19 cellular contexts compared by ENCODE assay signal in the genomic region with DNA sequence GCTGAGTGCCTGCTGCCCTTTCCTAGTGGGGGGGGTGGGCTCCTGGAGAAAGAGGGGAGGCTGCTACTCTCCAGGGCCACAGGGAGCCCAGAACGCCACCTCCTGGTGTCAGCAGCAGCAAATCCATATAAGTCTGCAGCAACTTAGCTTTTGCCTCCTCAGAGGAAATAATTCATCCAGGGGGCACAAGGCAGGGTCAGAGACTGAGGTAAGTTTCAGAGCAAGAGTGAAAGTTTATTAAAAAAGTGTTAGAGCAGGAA. TPM values are rescaled to one million over a fixed set of nuclear protein-coding genes. Genes with fewer than 3 reads are reported as not detected.
"Had no signal": no experiment of that assay in that cellular context is flagged by ENCODE, and none has a peak within 500 bp of the region (broad histone marks: within the 10 kb centered on the region; RNA-seq: fewer than 3 reads in every experiment).

No MANE protein-coding gene starts in this region.

- H3K9me3 Mint-ChIP-seq: activated CD4-positive, alpha-beta memory T cell treated with anti-CD3 and anti-CD28 coated beads, Interleukin-2, amount 10 ng/mL, durations not matched to agents 7 days and 5 days; activated naive CD4-positive, alpha-beta T cell treated with anti-CD3 and anti-CD28 coated beads, Interleukin-2, amount 50 U/mL, for 24 hours; activated T-cell treated with anti-CD3 and anti-CD28 coated beads, Interleukin-2, amount 50 U/mL, for 24 hours; mesothelial cell of epicardium had no signal

- H3K4me3 ChIP-seq: adrenal gland, cardiac muscle cell, gastrocnemius medialis, heart left ventricle, lower lobe of right lung, ovary, sigmoid colon, spleen, stomach, thoracic aorta had no signal

- H3K27me3 Mint-ChIP-seq: activated naive CD4-positive, alpha-beta T cell treated with anti-CD3 and anti-CD28 coated beads, Interleukin-2, amount 50 U/mL, for 24 hours; activated T-cell treated with anti-CD3 and anti-CD28 coated beads, Interleukin-2, amount 50 U/mL, for 24 hours had no signal

- DNase-seq: activated CD4-positive, alpha-beta memory T cell treated with anti-CD3 and anti-CD28 coated beads, Interleukin-2, amount 10 ng/mL, durations not matched to agents 7 days and 5 days; activated T-cell treated with anti-CD3 and anti-CD28 coated beads, Interleukin-2, amount 50 U/mL, for 24 hours; adrenal gland; erythroblast; gastrocnemius medialis; heart left ventricle; lower lobe of right lung; ovary; sigmoid colon; stomach had no signal

- ATAC-seq: gastrocnemius medialis, heart left ventricle, lower lobe of right lung had no signal

- H3K9me3 ChIP-seq: adrenal gland, gastrocnemius medialis, heart left ventricle, lower lobe of right lung, ovary, sigmoid colon, spleen, stomach, thoracic aorta had no signal

- H3K36me3 ChIP-seq: adrenal gland, cardiac muscle cell, gastrocnemius medialis, heart left ventricle, lower lobe of right lung, ovary, sigmoid colon, spleen, stomach, thoracic aorta had no signal

- H3K4me3 Mint-ChIP-seq: activated CD4-positive, alpha-beta memory T cell treated with anti-CD3 and anti-CD28 coated beads, Interleukin-2, amount 10 ng/mL, durations not matched to agents 7 days and 5 days; activated naive CD4-positive, alpha-beta T cell treated with anti-CD3 and anti-CD28 coated beads, Interleukin-2, amount 50 U/mL, for 24 hours; activated T-cell treated with anti-CD3 and anti-CD28 coated beads, Interleukin-2, amount 50 U/mL, for 24 hours; mesothelial cell of epicardium had no signal

- H3K27ac Mint-ChIP-seq: activated CD4-positive, alpha-beta memory T cell treated with anti-CD3 and anti-CD28 coated beads, Interleukin-2, amount 10 ng/mL, durations not matched to agents 7 days and 5 days; activated naive CD4-positive, alpha-beta T cell treated with anti-CD3 and anti-CD28 coated beads, Interleukin-2, amount 50 U/mL, for 24 hours; activated T-cell treated with anti-CD3 and anti-CD28 coated beads, Interleukin-2, amount 50 U/mL, for 24 hours; mesothelial cell of epicardium had no signal

- H3K27ac ChIP-seq: adrenal gland, cardiac muscle cell, gastrocnemius medialis, heart left ventricle, lower lobe of right lung, ovary, sigmoid colon, spleen, stomach, thoracic aorta, VCaP had no signal

- H3K27me3 ChIP-seq: adrenal gland, cardiac muscle cell, gastrocnemius medialis, heart left ventricle, ovary, sigmoid colon, spleen, stomach had no signal

RNA-seq across cellular contexts. Expression of a gene that starts 54.0 kb away (rescaled TPM):
- total RNA-seq: dermis microvascular lymphatic vessel endothelial cell, gastrocnemius medialis, heart left ventricle, lower lobe of right lung, sigmoid colon, thoracic aorta, ureter had no signal
- polyA plus RNA-seq: adrenal gland, cardiac muscle cell, heart left ventricle, neural cell, ovary had no signal
